ENCODE assay signal across 23 cellular contexts in the genomic region with DNA sequence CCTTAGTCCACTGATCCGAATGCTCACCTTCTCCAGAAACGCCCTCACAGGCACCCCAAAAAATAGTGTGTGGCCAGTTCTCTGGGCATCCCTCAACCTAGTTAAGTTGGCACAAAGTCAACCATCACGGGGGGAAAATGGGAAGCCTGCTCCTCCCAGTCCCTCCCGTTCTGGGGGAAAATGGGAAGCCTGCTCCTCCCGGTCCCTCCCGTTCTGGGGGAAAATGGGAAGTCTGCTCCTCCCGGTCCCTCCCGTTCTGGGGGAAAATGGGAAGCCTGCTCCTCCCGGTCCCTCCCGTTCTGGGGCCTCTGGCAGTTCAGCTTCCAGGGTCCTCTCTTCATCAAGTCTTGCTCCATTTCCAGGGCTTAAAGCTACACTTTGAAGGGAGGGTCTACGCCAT.
"Had no signal": no experiment of that assay in that cellular context is flagged by ENCODE, and none has a peak within 500 bp of the region (broad histone marks: within the 10 kb centered on the region; RNA-seq: fewer than 3 reads in every experiment).

No MANE protein-coding gene starts in this region.

- H3K4me1 Mint-ChIP-seq: natural killer cell; nephron; stimulated activated memory B cell treated with anti-CD40 and anti-IgM and Interleukin-4, amounts not matched to agents 10 μg/mL and 1 μg/mL and 100 μg/mL, for 72 hours had no signal

- ATAC-seq: naive thymus-derived CD4-positive, alpha-beta T cell; natural killer cell; psoas muscle; right cardiac atrium; sciatic nerve; stimulated activated memory B cell treated with anti-CD40 and anti-IgM and Interleukin-4, amounts not matched to agents 10 μg/mL and 1 μg/mL and 100 μg/mL, for 72 hours had no signal

- H3K27me3 Mint-ChIP-seq: naive thymus-derived CD4-positive, alpha-beta T cell; progenitor cell of endocrine pancreas; stimulated activated memory B cell treated with anti-CD40 and anti-IgM and Interleukin-4, amounts not matched to agents 10 μg/mL and 1 μg/mL and 100 μg/mL, for 72 hours; stimulated activated naive CD8-positive, alpha-beta T cell treated with anti-CD3 and anti-CD28 coated beads, Interleukin-15, Interleukin-2, amounts not matched to agents 100 ng/mL and 50 ng/mL, for 24 hours had no signal

- H3K9me3 Mint-ChIP-seq: naive thymus-derived CD4-positive, alpha-beta T cell; natural killer cell; nephron; neural progenitor cell; stimulated activated memory B cell treated with anti-CD40 and anti-IgM and Interleukin-4, amounts not matched to agents 10 μg/mL and 1 μg/mL and 100 μg/mL, for 72 hours; stimulated activated naive CD8-positive, alpha-beta T cell treated with anti-CD3 and anti-CD28 coated beads, Interleukin-15, Interleukin-2, amounts not matched to agents 100 ng/mL and 50 ng/mL, for 24 hours had no signal

- H3K27ac Mint-ChIP-seq: naive thymus-derived CD4-positive, alpha-beta T cell; natural killer cell; nephron; neural progenitor cell; progenitor cell of endocrine pancreas; stimulated activated memory B cell treated with anti-CD40 and anti-IgM and Interleukin-4, amounts not matched to agents 10 μg/mL and 1 μg/mL and 100 μg/mL, for 72 hours; stimulated activated naive CD8-positive, alpha-beta T cell treated with anti-CD3 and anti-CD28 coated beads, Interleukin-15, Interleukin-2, amounts not matched to agents 100 ng/mL and 50 ng/mL, for 24 hours had no signal

- H3K4me3 Mint-ChIP-seq: naive thymus-derived CD4-positive, alpha-beta T cell; natural killer cell; nephron; neural progenitor cell; stimulated activated memory B cell treated with anti-CD40 and anti-IgM and Interleukin-4, amounts not matched to agents 10 μg/mL and 1 μg/mL and 100 μg/mL, for 72 hours; stimulated activated naive CD8-positive, alpha-beta T cell treated with anti-CD3 and anti-CD28 coated beads, Interleukin-15, Interleukin-2, amounts not matched to agents 100 ng/mL and 50 ng/mL, for 24 hours had no signal

- DNase-seq: naive thymus-derived CD4-positive, alpha-beta T cell; natural killer cell; occipital lobe; ovary; posterior cingulate gyrus; psoas muscle; right cardiac atrium; spleen; stimulated activated CD4-positive, alpha-beta T cell treated with anti-CD3 and anti-CD28 coated beads, Interleukin-12 subunit alpha, Interleukin-12 subunit beta, amount 100 ng/mL, for 4 hours; stimulated activated CD4-positive, alpha-beta T cell treated with anti-CD3 and anti-CD28 coated beads, Interleukin-1b, Interleukin-23, amount 100 ng/mL, for 48 hours; stimulated activated CD4-positive, alpha-beta T cell treated with anti-CD3 and anti-CD28 coated beads, Interleukin-4, amount 100 ng/mL, for 1 hour; stimulated activated CD4-positive, alpha-beta T cell treated with anti-CD3 and anti-CD28 coated beads, Interleukin-4, amount 100 ng/mL, for 4 hours; stimulated activated CD8-positive, alpha-beta memory T cell treated with anti-CD3 and anti-CD28 coated beads, Interleukin-4, amount 100 ng/mL, for 48 hours; stimulated activated naive CD4-positive, alpha-beta T cell; substantia nigra; testis; transverse colon had no signal
